20 cellular contexts compared by ENCODE assay signal in genomic region chr4:72935462-72935861, GRCh38.
"Had no signal": no experiment of that assay in that cellular context is flagged by ENCODE, and none has a peak within 500 bp of the region (broad histone marks: within the 10 kb centered on the region; RNA-seq: fewer than 3 reads in every experiment).

No MANE protein-coding gene starts in this region.

- H3K4me3 ChIP-seq: heart left ventricle, lung, neural progenitor cell, pancreas, testis, tibial nerve had no signal

- H2AFZ ChIP-seq: neural progenitor cell had no signal

- H3K36me3 ChIP-seq: heart left ventricle, neural progenitor cell, pancreas, tibial nerve had no signal

- H3K9me3 ChIP-seq: heart left ventricle, pancreas, testis, tibial nerve had no signal

- H3K4me1 ChIP-seq: heart left ventricle, neural progenitor cell, pancreas, testis, tibial nerve had no signal

- ATAC-seq: esophagus mucosa; heart left ventricle; left colon; left ventricle myocardium superior; natural killer cell treated with Interleukin-12 subunit alpha and Interleukin-12 subunit beta and Interleukin-15 and Interleukin-18, amount 100 ng/mL, for 72 hours; pancreas; right cardiac atrium had no signal

- H3K27me3 ChIP-seq: heart left ventricle, neural progenitor cell, pancreas, testis, tibial nerve had no signal

- H3K27ac ChIP-seq: heart left ventricle, neural progenitor cell, pancreas, testis, tibial nerve had no signal

- H3K4me2 ChIP-seq: neural progenitor cell had no signal

- DNase-seq: cortex of kidney; effector memory CD4-positive, alpha-beta T cell; heart left ventricle; hippocampal formation; left colon; left ventricle myocardium superior; mesenchymal stem cell; midbrain; nucleus accumbens; pancreas; right cardiac atrium; small intestine; stimulated activated CD4-positive, alpha-beta T cell treated with anti-CD3 and anti-CD28 coated beads, Interleukin-2, amount 100 ng/mL, for 48 hours; stimulated activated naive CD4-positive, alpha-beta T cell treated with Interleukin-2 at 50 U/mL for 16 hours; testis had no signal
